8 cellular contexts compared by ENCODE assay signal in the genomic region with DNA sequence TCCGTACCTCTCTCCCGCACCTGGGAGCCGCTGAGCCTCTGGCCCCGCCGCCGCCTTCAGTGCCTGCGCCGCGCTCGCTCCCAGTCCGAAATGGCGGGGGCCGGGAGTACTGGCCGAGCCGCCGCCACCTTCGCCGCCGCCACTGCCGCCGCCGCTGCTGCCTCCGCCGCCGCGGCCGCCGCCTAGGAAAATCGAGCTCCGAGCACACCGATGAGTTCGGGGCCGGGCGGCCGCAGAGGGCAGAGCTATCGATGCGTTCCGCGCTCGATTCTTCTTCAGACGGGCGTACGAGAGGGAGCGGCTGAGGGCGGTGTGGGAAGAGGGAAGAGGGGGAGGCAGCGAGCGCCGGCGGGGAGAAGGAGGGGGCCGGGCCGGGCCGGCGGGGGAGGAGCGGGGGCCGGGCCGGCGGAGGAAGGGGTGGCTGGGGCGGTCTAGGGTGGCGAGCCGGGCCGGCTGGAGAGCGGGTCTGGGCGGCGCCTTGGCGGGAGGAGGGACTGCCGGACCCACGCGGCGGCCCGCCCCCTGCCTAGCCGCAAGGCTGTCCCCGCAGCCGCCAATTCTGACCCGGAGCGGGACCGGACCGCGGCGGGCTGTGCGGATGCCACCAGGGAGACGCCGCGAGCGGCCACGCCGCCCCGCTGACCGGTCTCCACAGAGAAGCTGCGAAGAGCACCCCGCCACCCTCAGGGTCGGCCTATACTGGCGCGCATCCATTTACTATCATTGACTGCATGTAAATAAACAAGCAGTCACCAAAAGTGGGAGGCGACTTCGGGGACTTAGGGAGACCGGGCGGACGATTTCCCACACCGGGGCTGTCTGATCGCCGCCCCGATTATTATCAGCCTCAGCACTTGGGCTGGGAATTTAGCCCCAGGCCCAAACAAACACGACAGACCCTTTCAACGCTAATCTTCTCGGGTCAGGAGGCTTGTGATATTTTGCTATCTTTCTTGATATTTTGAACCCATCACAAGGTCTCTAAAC. TPM values are rescaled to one million over a fixed set of nuclear protein-coding genes. Genes with fewer than 3 reads are reported as not detected.
DNase-seq lines count a peak whose midpoint lies in the region; ATAC-seq and TF ChIP-seq lines count a peak whose summit lies in the region.

A gene (minus strand): TSS at position 186 of the 987 bp plus-strand sequence.

- peak within 1 kb of the TSS; percentile 88 for H3K4me2 ChIP-seq in H9 (ENCODE audit: insufficient read depth, insufficient read length, low read length)

- no peak within 1 kb of the TSS for H2BK120ac ChIP-seq in H9 (ENCODE audit: low read depth, low read length, poor library complexity, severe bottlenecking)

- peaks cover 0 to 16% (median 7%) of the 10 kb centered on the region in 3 experiments; a peak in 4 of 7 replicates for H3K36me3 Mint-ChIP-seq in H9 (ENCODE audit: insufficient read depth in 1 of 3, low read depth in 3 of 3)
- peaks cover 10% of the 10 kb centered on the region for H3K36me3 Mint-ChIP-seq in nephron (ENCODE audit: low read depth)

- H3K23ac ChIP-seq in H9 (ENCODE audit: insufficient read length, low read depth, low read length) = no peak within 1 kb of the TSS

- no peak within 1 kb of the TSS for H2AK5ac ChIP-seq in H9 (ENCODE audit: insufficient read length, low read length)

- H2BK5ac ChIP-seq in H9 (ENCODE audit: insufficient read length, low read length) = no peak within 1 kb of the TSS

- H3K23me2 ChIP-seq in H9 (ENCODE audit: insufficient read length, low read depth, low read length, poor library complexity, severe bottlenecking) = peaks cover 4% of the 10 kb centered on the region

- H3K27ac ChIP-seq in H9 (ENCODE audit: insufficient read length, low read depth, low read length) = no peak within 1 kb of the TSS

- H3K9ac ChIP-seq in H9 (ENCODE audit: extremely low read depth, insufficient read length, low read length) = peak within 1 kb of the TSS; percentile 75

- no peak within 1 kb of the TSS for H4K5ac ChIP-seq in H9 (ENCODE audit: insufficient read length, low read depth, low read length)

- peak within 1 kb of the TSS; percentile 73 to 93 (median 88); a peak in 6 of 7 replicates for H3K27ac Mint-ChIP-seq in H9
- peak within 1 kb of the TSS; percentile 93 to 97 (median 95) for H3K27ac Mint-ChIP-seq in nephron

- H3T11ph ChIP-seq in H9 (ENCODE audit: low read length) = no peak within 1 kb of the TSS

- H2BK12ac ChIP-seq in H9 (ENCODE audit: insufficient read length, low read depth, low read length) = no peak within 1 kb of the TSS

- TF ChIP-seq CTCF in H9 (conservative IDR thresholded peaks at IDR 0.05) (no peak), fibroblast of the aortic adventitia (IDR thresholded peaks at IDR 0.05; ENCODE audit: insufficient read depth, low read length) (no peak), nephron (IDR thresholded peaks at IDR 0.05; ENCODE audit: unreplicated experiment in 3 of 3) (no peak)

- no peaks in the 10 kb centered on the region for H3K79me1 ChIP-seq in H9 (ENCODE audit: insufficient read depth, low read depth, low read length, poor library complexity, severe bottlenecking)

- H3K27me3 Mint-ChIP-seq in H9 (ENCODE audit: low read depth) = peaks cover 22% of the 10 kb centered on the region
- no peaks in the 10 kb centered on the region for H3K27me3 Mint-ChIP-seq in nephron (ENCODE audit: low read depth)

- H3K9me3 Mint-ChIP-seq in H9 = no peaks in the 10 kb centered on the region
- no peaks in the 10 kb centered on the region for H3K9me3 Mint-ChIP-seq in nephron

- H3K4me3 ChIP-seq in fibroblast of the aortic adventitia (ENCODE audit: low read depth, low read length) = peak within 1 kb of the TSS; percentile 95

- H3K4me3 Mint-ChIP-seq in H9 = peak within 1 kb of the TSS; percentile 88 to 97
- H3K4me3 Mint-ChIP-seq in nephron = peak within 1 kb of the TSS; percentile 93 to 97 (median 95)

- no peak within 1 kb of the TSS; the same call in 1 of the 2 replicates for H3K4ac ChIP-seq in H9 (ENCODE audit: low read depth, low read length)

- no peak within 1 kb of the TSS for H4K91ac ChIP-seq in H9 (ENCODE audit: insufficient read length, low read depth, low read length)

- no peaks in the 10 kb centered on the region for H4K20me1 ChIP-seq in H9 (ENCODE audit: control insufficient read depth, insufficient read depth, insufficient read length)

- H3K9me3 ChIP-seq in H9 (ENCODE audit: control insufficient read depth, low read depth, low read length) = no peaks in the 10 kb centered on the region

- H3K56ac ChIP-seq in H9 (ENCODE audit: insufficient read length, low read depth, low read length) = no peak within 1 kb of the TSS

- H2BK15ac ChIP-seq in H9 (ENCODE audit: low read depth, low read length) = no peak within 1 kb of the TSS

- H2BK20ac ChIP-seq in H9 (ENCODE audit: low read depth, low read length, poor library complexity, severe bottlenecking) = no peak within 1 kb of the TSS

- peak within 1 kb of the TSS; percentile 6 for H3K18ac ChIP-seq in H9 (ENCODE audit: insufficient read length, low read depth, low read length)

- peak; percentile 91 for ATAC-seq in stimulated activated naive CD8-positive, alpha-beta T cell treated with anti-CD3 and anti-CD28 coated beads, Interleukin-15, Interleukin-2, amounts not matched to agents 100 U/mL and 50 U/mL, for 24 hours

- WGBS in H9 (ENCODE audit: extremely low coverage, insufficient read length, low lambda C conversion rate) = no CpG with 5 or more reads among the region's 105 CpGs

- no peak within 1 kb of the TSS for H4K8ac ChIP-seq in H9 (replicated peaks; ENCODE audit: insufficient read length, low read depth, low read length)

- H3K79me2 ChIP-seq in H9 (ENCODE audit: insufficient read depth, low read length) = peaks cover 8% of the 10 kb centered on the region; the same call in 1 of the 2 replicates

- peak; percentile 98 for DNase-seq in ELR (ENCODE audit: low read depth)
- DNase-seq in H9 = peak; percentile 98
- peak; percentile 94 for DNase-seq in M059J (ENCODE audit: low read depth)
- DNase-seq in SHP77 (lab: John Stamatoyannopoulos, UW) = peak; percentile 91 to 93
- DNase-seq in activated effector memory CD4-positive, alpha-beta T cell treated with Interleukin-2 at 50 U/mL for 16 hours = peak; percentile 85
- peak; percentile 97 for DNase-seq in fibroblast of the aortic adventitia (ENCODE audit: low read depth)
- peak; percentile 90 for DNase-seq in stimulated activated naive CD8-positive, alpha-beta T cell treated with anti-CD3 and anti-CD28 coated beads, Interleukin-15, Interleukin-2, amounts not matched to agents 100 U/mL and 50 U/mL, for 24 hours

- peak within 1 kb of the TSS; percentile 87 for H3K14ac ChIP-seq in H9 (ENCODE audit: insufficient read depth, low read length)

- no peaks in the 10 kb centered on the region for H3K27me3 ChIP-seq in H9 (ENCODE audit: insufficient read depth, low read length)

- H3K4me1 Mint-ChIP-seq in H9 (peaks cover 26 to 36% of the 10 kb centered on the region in 2 experiments), nephron (peaks cover 18% of the 10 kb centered on the region)

- peak within 1 kb of the TSS; percentile 3 for H2AFZ ChIP-seq in H9 (ENCODE audit: low read length)

- peaks cover 4% of the 10 kb centered on the region; the same call in 1 of the 2 replicates for H3K4me1 ChIP-seq in H9 (ENCODE audit: insufficient read depth, low read length)

RNA-seq across cellular contexts. Expression of the gene that starts here (rescaled TPM):
- 46.3 and 47.5 TPM in 2 replicates for total RNA-seq in H9 (2021)
- total RNA-seq in M059J (2014; rRNA removed; shearing (Covaris generic)) = 10.8 and 11.8 TPM in 2 replicates
- total RNA-seq in fibroblast of the aortic adventitia (ENCODE audit: low replicate concordance) = 9.2 and 18.6 TPM in 2 replicates
